Comparison of ENCODE assay signal across 8 cellular contexts in the genomic region with DNA sequence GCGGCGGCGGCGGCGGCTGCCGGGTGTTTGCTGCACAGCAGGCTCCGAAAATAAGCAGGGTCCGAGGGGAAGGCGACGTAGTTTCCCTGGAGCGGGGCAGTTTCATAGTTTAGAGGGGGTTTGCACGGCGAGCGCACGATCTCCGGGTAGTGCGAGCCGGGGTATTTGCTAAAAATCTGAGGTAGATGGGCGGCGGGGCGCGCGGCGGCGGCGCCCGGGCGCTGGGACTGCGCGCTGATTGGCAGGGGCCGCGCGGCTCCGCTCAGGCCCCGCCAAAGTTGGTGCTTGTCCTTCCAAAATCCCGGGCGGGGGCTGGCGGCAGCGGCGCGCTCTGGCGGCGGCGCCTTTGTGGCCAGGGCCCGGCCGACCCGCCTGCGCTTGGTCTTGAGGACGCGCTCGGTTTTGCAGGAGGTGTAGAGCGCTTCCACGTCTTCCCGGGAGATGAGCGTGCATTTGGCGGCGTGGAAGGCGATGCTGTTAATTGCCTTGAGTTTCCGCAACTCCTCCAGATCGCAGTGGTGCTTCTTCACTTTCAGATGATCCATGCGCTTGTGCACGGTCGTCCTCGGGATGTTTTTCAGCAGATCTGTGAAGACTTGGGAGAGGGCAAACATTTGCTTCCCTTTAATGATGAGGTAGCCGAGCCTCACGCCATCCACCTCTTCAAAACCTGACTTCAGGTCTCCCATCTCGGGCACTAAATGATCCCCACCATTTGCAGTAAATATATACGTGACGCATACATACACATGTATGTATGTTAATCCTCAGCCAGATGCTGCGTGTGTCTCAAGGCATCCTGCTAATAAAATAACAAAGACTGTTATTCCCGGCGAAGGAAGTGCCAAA. TPM values are rescaled to one million over a fixed set of nuclear protein-coding genes. Genes with fewer than 3 reads are reported as not detected.
DNase-seq lines count a peak whose midpoint lies in the region; ATAC-seq and TF ChIP-seq lines count a peak whose summit lies in the region.

No MANE protein-coding gene starts in this region.

- peak overlapping the region; percentile 60 for H3K27ac Mint-ChIP-seq in glutamatergic neuron (ENCODE audit: unreplicated experiment)

- no peaks in the 10 kb centered on the region for H4K20me1 ChIP-seq in osteoblast (ENCODE audit: insufficient read depth, low read length)

- H3K9me3 Mint-ChIP-seq in glutamatergic neuron (ENCODE audit: unreplicated experiment) = peaks cover 18% of the 10 kb centered on the region

- no peak overlapping the region for H3K27ac ChIP-seq in osteoblast (ENCODE audit: low read depth, low read length)

- H3K36me3 ChIP-seq in osteoblast (ENCODE audit: insufficient read depth, low read length) = no peaks in the 10 kb centered on the region

- no peaks in the 10 kb centered on the region for H3K36me3 Mint-ChIP-seq in glutamatergic neuron (ENCODE audit: unreplicated experiment)

- H3K4me1 Mint-ChIP-seq in glutamatergic neuron (ENCODE audit: low read depth, unreplicated experiment) = peaks cover 39% of the 10 kb centered on the region

- H3K79me2 ChIP-seq in osteoblast (ENCODE audit: insufficient read depth, low read length) = no peaks in the 10 kb centered on the region

- peak overlapping the region; percentile 89 for H2AFZ ChIP-seq in osteoblast (ENCODE audit: low read length)

- H3K4me1 ChIP-seq in osteoblast (ENCODE audit: insufficient read depth, low read length) = peaks cover 13% of the 10 kb centered on the region

- peak overlapping the region; percentile 93 for H3K4me3 Mint-ChIP-seq in glutamatergic neuron (ENCODE audit: unreplicated experiment)

- peak overlapping the region; percentile 96 for H3K4me2 ChIP-seq in osteoblast (ENCODE audit: insufficient read depth, low read length)

- ATAC-seq in GM21825 (IDR thresholded peaks at IDR 0.05; ENCODE audit: unreplicated experiment) = peak; percentile 50

- no peaks in the 10 kb centered on the region for H3K9me3 ChIP-seq in osteoblast (ENCODE audit: low read depth, low read length)

- no peak for TF ChIP-seq CTCF in glutamatergic neuron (IDR thresholded peaks at IDR 0.05; ENCODE audit: partially characterized antibody, unreplicated experiment)
- TF ChIP-seq CTCF in osteoblast (IDR thresholded peaks at IDR 0.05; ENCODE audit: extremely low read depth, low read depth, low read length) = no peak

- peak; percentile 31 for DNase-seq in activated CD4-positive, alpha-beta T cell treated with anti-CD3 and anti-CD28 coated beads for 48 hours
- no peak for DNase-seq in activated CD4-positive, alpha-beta T cell treated with anti-CD3 and anti-CD28 coated beads, Interleukin-2, amount 50 U/mL, for 4 hours
- DNase-seq in LHCN-M2 (ENCODE audit: low read depth) (peak; percentile 59), glutamatergic neuron (peak; percentile 60), osteoblast (ENCODE audit: insufficient read length, low spot score, missing footprints) (peak; percentile 93), AML-193 (lab: John Stamatoyannopoulos, UW) (no peak)
- peak; percentile 45 to 63 for DNase-seq in activated T-cell treated with anti-CD3 and anti-CD28 coated beads, Interleukin-2, amount 50 U/mL, for 48 hours

- H3K27me3 Mint-ChIP-seq in glutamatergic neuron (ENCODE audit: unreplicated experiment) = peaks cover 25% of the 10 kb centered on the region

- peak overlapping the region; percentile 74 for H3K4me3 ChIP-seq in osteoblast (ENCODE audit: insufficient read depth, low read length)

- no peaks in the 10 kb centered on the region for H3K27me3 ChIP-seq in osteoblast (ENCODE audit: insufficient read depth, low read length)

RNA-seq across cellular contexts. Expression of a gene that starts 8.1 kb away (rescaled TPM):
- total RNA-seq in LHCN-M2 (2014; rRNA removed) = 0.13 and 0.63 TPM in 2 replicates
- polyA plus RNA-seq in LHCN-M2 (2012) = 0.09 TPM
- total RNA-seq in glutamatergic neuron (ENCODE audit: unreplicated experiment) = 1.3 TPM
- total RNA-seq in osteoblast = 0.29 and 0.36 TPM in 2 replicates

RNA-seq across cellular contexts. Expression of a gene that starts 16.7 kb away (rescaled TPM):
- total RNA-seq in LHCN-M2 (2014; rRNA removed) (15.0 and 23.3 TPM in 2 replicates), glutamatergic neuron (ENCODE audit: unreplicated experiment) (50.9 TPM), osteoblast (37.6 and 44.8 TPM in 2 replicates)
- 9.2 TPM for polyA plus RNA-seq in LHCN-M2 (2012)

Comparison
In these comparisons a context has a peak if more than half of its experiments do, and no peak if none do; other contexts are left out.
1. DNase-seq: peak in activated CD4-positive, alpha-beta T cell treated with anti-CD3 and anti-CD28 coated beads for 48 hours (single experiment), LHCN-M2 (single experiment), activated T-cell treated with anti-CD3 and anti-CD28 coated beads, Interleukin-2, amount 50 U/mL, for 48 hours (2 of 2), glutamatergic neuron (single experiment) and osteoblast (single experiment); none in activated CD4-positive, alpha-beta T cell treated with anti-CD3 and anti-CD28 coated beads, Interleukin-2, amount 50 U/mL, for 4 hours (0 of 2) and AML-193 (0 of 2).